ENCODE assay signal across 11 cellular contexts in the genomic region with DNA sequence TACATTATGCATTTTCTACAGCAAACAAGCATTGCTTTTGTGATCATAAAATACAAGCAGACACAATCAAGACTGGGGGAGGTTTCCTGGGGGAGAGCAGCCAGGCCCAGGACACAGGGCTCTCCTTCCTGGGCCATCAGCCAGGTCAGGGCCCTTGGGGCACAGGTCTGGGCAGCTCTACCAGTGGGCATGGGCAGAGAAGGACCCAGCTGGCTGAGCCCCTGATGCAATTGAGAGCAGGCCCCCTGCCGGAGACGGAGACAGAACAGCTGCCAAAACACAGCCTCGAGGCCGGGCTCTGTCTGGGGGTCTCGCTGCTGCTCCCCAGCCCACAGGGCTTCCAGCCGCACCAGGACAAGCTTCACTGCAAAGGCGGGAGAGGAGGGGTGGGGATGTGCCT. TPM values are rescaled to one million over a fixed set of nuclear protein-coding genes. Genes with fewer than 3 reads are reported as not detected.
DNase-seq lines count a peak whose midpoint lies in the region; FAIRE-seq and TF ChIP-seq lines count a peak whose summit lies in the region.
"Not testable (repeated sequence)": the region's sequence is repeated elsewhere in the genome, so short reads cannot be mapped to it uniquely, and the experiment has no call there.
"Had no signal": no experiment of that assay in that cellular context is flagged by ENCODE, and none has a peak within 500 bp of the region (broad histone marks: within the 10 kb centered on the region; RNA-seq: fewer than 3 reads in every experiment).

No MANE protein-coding gene starts in this region.

- H3K23ac ChIP-seq in neuronal stem cell (ENCODE audit: low read depth, low read length, poor library complexity) = peak overlapping the region; percentile 55

- H3F3A ChIP-seq in GM23248 (ENCODE audit: insufficient read depth) = peaks cover 22% of the 10 kb centered on the region
- H3F3A ChIP-seq in smooth muscle cell (ENCODE audit: low read depth) = not testable (repeated sequence)

- in situ Hi-C loops in GM23248 (cut with MboI) = not testable (repeated sequence)

- H3K9me2 ChIP-seq in GM23248 (ENCODE audit: insufficient read depth) = not testable (repeated sequence)

- peaks cover 49% of the 10 kb centered on the region for H3K4me1 ChIP-seq in GM23248 (ENCODE audit: insufficient read depth)
- H3K4me1 ChIP-seq in kidney (ENCODE audit: control insufficient read depth in 1 of 2, insufficient read depth in 1 of 2, low read depth in 1 of 2, low read length in 2 of 2) = peaks cover 25 to 43% of the 10 kb centered on the region in 2 donors
- peaks cover 33 to 39% of the 10 kb centered on the region in 2 donors for H3K4me1 ChIP-seq in neuronal stem cell (ENCODE audit: control insufficient read depth in 2 of 2, insufficient read depth in 1 of 2, low read depth in 1 of 2, low read length in 2 of 2)
- H3K4me1 ChIP-seq in smooth muscle cell (ENCODE audit: low read depth) = peaks cover 32% of the 10 kb centered on the region

- intact Hi-C loops in kidney (cut with DNase I) = not testable (repeated sequence)

- not testable (repeated sequence) for TF ChIP-seq CTCF in brain (conservative IDR thresholded peaks at IDR 0.05); endothelial cell (IDR thresholded peaks at IDR 0.05; ENCODE audit: unreplicated experiment); kidney (IDR thresholded peaks at IDR 0.05; ENCODE audit: borderline replicate concordance, extremely low read depth, insufficient read depth); smooth muscle cell (IDR thresholded peaks at IDR 0.05; ENCODE audit: borderline replicate concordance, insufficient read depth, poor library complexity, severe bottlenecking)

- H3K27ac Mint-ChIP-seq in brain (peak overlapping the region; percentile 32 to 93 (median 90)), endothelial cell (ENCODE audit: unreplicated experiment) (peak overlapping the region; percentile 72)

- H2AFZ ChIP-seq in GM23248; neuronal stem cell (ENCODE audit: low read length); smooth muscle cell (ENCODE audit: low read depth): not testable (repeated sequence)

- not testable (repeated sequence) for H2BK15ac ChIP-seq in neuronal stem cell (ENCODE audit: low read length)

- not testable (repeated sequence) for H3K4me2 ChIP-seq in GM23248 (ENCODE audit: unreplicated experiment); neuronal stem cell (ENCODE audit: insufficient read depth, low read length, poor library complexity, severe bottlenecking); smooth muscle cell

- peak overlapping the region; percentile 6 for H2BK12ac ChIP-seq in neuronal stem cell (ENCODE audit: low read length)

- FAIRE-seq in kidney (lab: Jason Lieb, UNC) = not testable (repeated sequence)

- H4K91ac ChIP-seq in neuronal stem cell (ENCODE audit: low read depth, low read length, poor library complexity) = not testable (repeated sequence)

- 85 to 86% methylated on average over 7 of the region's 7 CpGs for WGBS in GM23248 (ENCODE audit: low coverage in 1 of 2, low lambda C conversion rate in 2 of 2, missing lambda C conversion rate in 2 of 2), 2 experiments
- no CpG with 5 or more reads among the region's 7 CpGs for WGBS in neuronal stem cell (ENCODE audit: extremely low coverage in 2 of 2, insufficient read length in 2 of 2, insufficient replicate concordance in 1 of 2), 2 donors
- 89% methylated on average over 7 of the region's 7 CpGs for WGBS in smooth muscle cell (ENCODE audit: low lambda C conversion rate)

- H3K4me3 ChIP-seq in GM23248; SK-N-MC; kidney (ENCODE audit: low read length in 2 of 2); neuronal stem cell (ENCODE audit: low read length in 2 of 2); smooth muscle cell: not testable (repeated sequence)

- H4K20me1 ChIP-seq in GM23248 (ENCODE audit: insufficient read depth) = not testable (repeated sequence)
- H4K20me1 ChIP-seq in smooth muscle cell (ENCODE audit: low read depth) = peaks cover 54% of the 10 kb centered on the region

- peaks cover 46% of the 10 kb centered on the region for H3K79me1 ChIP-seq in neuronal stem cell (ENCODE audit: low read depth, low read length)

- H3K27ac ChIP-seq in GM23248 (peak overlapping the region; percentile 99; the same call in 1 of the 2 replicates), SK-N-MC (peak overlapping the region; percentile 74), smooth muscle cell (ENCODE audit: low read depth) (peak overlapping the region; percentile 93)
- not testable (repeated sequence) for H3K27ac ChIP-seq in kidney (ENCODE audit: low read depth in 2 of 2, low read length in 2 of 2); neuronal stem cell (replicated peaks; ENCODE audit: low read length)

- H3K4me1 Mint-ChIP-seq in brain (peaks cover 47% of the 10 kb centered on the region), endothelial cell (ENCODE audit: unreplicated experiment) (peaks cover 35% of the 10 kb centered on the region)

- H3K18ac ChIP-seq in neuronal stem cell (ENCODE audit: low read length) = not testable (repeated sequence)

- H3K27me3 Mint-ChIP-seq in brain = not testable (repeated sequence)
- peaks cover 34% of the 10 kb centered on the region for H3K27me3 Mint-ChIP-seq in endothelial cell (ENCODE audit: unreplicated experiment)

- H2AK5ac ChIP-seq in neuronal stem cell (ENCODE audit: low read depth, low read length) = not testable (repeated sequence)

- not testable (repeated sequence) for H3K9me3 ChIP-seq in GM23248 (ENCODE audit: low read depth); SK-N-MC (ENCODE audit: low read depth, low read length); kidney (ENCODE audit: control insufficient read depth in 1 of 2, low read length in 2 of 2); neuronal stem cell (replicated peaks in 1 of 2; ENCODE audit: control insufficient read depth in 2 of 2, insufficient read depth in 1 of 2, low read depth in 1 of 2, low read length in 2 of 2); smooth muscle cell (replicated peaks; ENCODE audit: low read depth)

- H3K36me3 Mint-ChIP-seq in brain (peaks cover 40% of the 10 kb centered on the region), endothelial cell (ENCODE audit: low read depth, unreplicated experiment) (peaks cover 42% of the 10 kb centered on the region)

- not testable (repeated sequence) for H4K8ac ChIP-seq in neuronal stem cell (ENCODE audit: low read depth, low read length)

- not testable (repeated sequence) for H3K9me3 Mint-ChIP-seq in brain; endothelial cell (ENCODE audit: unreplicated experiment)

- not testable (repeated sequence) for H3K27me3 ChIP-seq in GM23248 (replicated peaks; ENCODE audit: insufficient read depth); neuronal stem cell (ENCODE audit: control insufficient read depth in 3 of 3, insufficient read depth in 3 of 3, low read depth in 1 of 3, low read length in 3 of 3); smooth muscle cell (ENCODE audit: low read depth)

- H3K36me3 ChIP-seq in GM23248 (ENCODE audit: low read depth); SK-N-MC (ENCODE audit: insufficient read depth, low read length); smooth muscle cell (ENCODE audit: low read depth): not testable (repeated sequence)
- peaks cover 20 to 42% of the 10 kb centered on the region in 2 donors for H3K36me3 ChIP-seq in kidney (ENCODE audit: control insufficient read depth in 1 of 2, insufficient read depth in 2 of 2, low read length in 2 of 2)
- peaks cover 38 to 89% of the 10 kb centered on the region in 2 donors for H3K36me3 ChIP-seq in neuronal stem cell (replicated peaks in 1 of 2; ENCODE audit: control insufficient read depth in 2 of 2, insufficient read depth in 2 of 2, low read length in 2 of 2)

- H2BK5ac ChIP-seq in neuronal stem cell (ENCODE audit: low read length) = not testable (repeated sequence)

- H3K79me2 ChIP-seq in GM23248 (ENCODE audit: insufficient read depth) (peaks cover 91% of the 10 kb centered on the region), smooth muscle cell (ENCODE audit: low read depth) (peaks cover 92% of the 10 kb centered on the region)

- H3K4me3 Mint-ChIP-seq in brain (peak overlapping the region in 2 of 5 experiments; percentile 35 to 55), endothelial cell (ENCODE audit: unreplicated experiment) (peak overlapping the region; percentile 28)

- not testable (repeated sequence) for H3K14ac ChIP-seq in neuronal stem cell (ENCODE audit: low read length)

- H3K4ac ChIP-seq in neuronal stem cell (ENCODE audit: low read length) = not testable (repeated sequence)

- H2BK120ac ChIP-seq in neuronal stem cell (ENCODE audit: low read depth, low read length) = not testable (repeated sequence)

- peak overlapping the region; percentile 91; the same call in 1 of the 2 replicates for H3K9ac ChIP-seq in GM23248
- not testable (repeated sequence) for H3K9ac ChIP-seq in SK-N-MC (ENCODE audit: insufficient read length); kidney (ENCODE audit: low read length in 2 of 2); neuronal stem cell (ENCODE audit: low read depth, low read length, poor library complexity); smooth muscle cell (ENCODE audit: low read depth)

- not testable (repeated sequence) for DNase-seq in GM23248; SK-N-MC (ENCODE audit: low read depth, low spot score); endothelial cell (ENCODE audit: low spot score); neuronal stem cell (ENCODE audit: low spot score); smooth muscle cell (lab: John Stamatoyannopoulos, UW; ENCODE audit: unreplicated experiment)
- peak; percentile 64 for DNase-seq in kidney

RNA-seq across cellular contexts. Expression of gene BCAR1, which starts 10.8 kb away (rescaled TPM):
- 84.0 and 87.0 TPM in 2 replicates for total RNA-seq in GM23248 (2014; rRNA removed; shearing (Covaris generic))
- 52.9 and 56.1 TPM in 2 replicates for polyA plus RNA-seq in GM23248 (2016; fragmentation: Nextera tagmentation; extraction: Ambion mirVana)
- 76.8 TPM for polyA plus RNA-seq in brain (ENCODE audit: insufficient read depth, low read depth, low replicate concordance)
- total RNA-seq in endothelial cell (ENCODE audit: unreplicated experiment) = 182 TPM
- total RNA-seq in kidney = 123 TPM
- polyA plus RNA-seq in kidney (ENCODE audit: insufficient read depth, low read depth, low replicate concordance) = 69.1 TPM
- 43.7 TPM for polyA plus RNA-seq in neuronal stem cell (2013, experiment 1 of 2)
- 43.2 TPM for polyA plus RNA-seq in neuronal stem cell (2013, experiment 2 of 2)
- 49.4 and 49.9 TPM in 2 replicates for total RNA-seq in smooth muscle cell
- polyA plus RNA-seq in smooth muscle cell = 117 and 123 TPM in 2 replicates
- polyA plus RNA-seq: CD14-positive monocyte had no signal

RNA-seq across cellular contexts. Expression of gene CTRB1, which starts 21.8 kb away (rescaled TPM):
- not detected in 2 replicates for total RNA-seq in GM23248 (2014; rRNA removed; shearing (Covaris generic))
- polyA plus RNA-seq in GM23248 (2016; fragmentation: Nextera tagmentation; extraction: Ambion mirVana) (not detected in 2 replicates), brain (ENCODE audit: insufficient read depth, low read depth, low replicate concordance) (not detected), kidney (ENCODE audit: insufficient read depth, low read depth, low replicate concordance) (not detected), smooth muscle cell (1.9 and 7.2 TPM in 2 replicates)
- total RNA-seq in endothelial cell (ENCODE audit: unreplicated experiment) (not detected), kidney (not detected), smooth muscle cell (not detected in 2 replicates)
- 0.06 TPM for polyA plus RNA-seq in neuronal stem cell (2013, experiment 1 of 2)
- polyA plus RNA-seq in neuronal stem cell (2013, experiment 2 of 2) = 0.06 TPM
- total RNA-seq: HT1080, LHCN-M2 had no signal
- polyA plus RNA-seq: A549, CD14-positive monocyte had no signal

RNA-seq across cellular contexts. Expression of gene CTRB2, which starts 33.7 kb away (rescaled TPM):
- not detected in 2 replicates for total RNA-seq in GM23248 (2014; rRNA removed; shearing (Covaris generic))
- polyA plus RNA-seq in GM23248 (2016; fragmentation: Nextera tagmentation; extraction: Ambion mirVana) (not detected in 2 replicates), brain (ENCODE audit: insufficient read depth, low read depth, low replicate concordance) (not detected), kidney (ENCODE audit: insufficient read depth, low read depth, low replicate concordance) (not detected), smooth muscle cell (2.3 and 11.1 TPM in 2 replicates)
- total RNA-seq in endothelial cell (ENCODE audit: unreplicated experiment) (not detected), kidney (not detected), smooth muscle cell (1.7 TPM in 1 of 2 replicates, not detected in the other)
- polyA plus RNA-seq in neuronal stem cell (2013, experiment 1 of 2) = not detected
- 0.01 TPM for polyA plus RNA-seq in neuronal stem cell (2013, experiment 2 of 2)
- total RNA-seq: HT1080, LHCN-M2 had no signal
- polyA plus RNA-seq: A549, CD14-positive monocyte had no signal
